In the genomic region with DNA sequence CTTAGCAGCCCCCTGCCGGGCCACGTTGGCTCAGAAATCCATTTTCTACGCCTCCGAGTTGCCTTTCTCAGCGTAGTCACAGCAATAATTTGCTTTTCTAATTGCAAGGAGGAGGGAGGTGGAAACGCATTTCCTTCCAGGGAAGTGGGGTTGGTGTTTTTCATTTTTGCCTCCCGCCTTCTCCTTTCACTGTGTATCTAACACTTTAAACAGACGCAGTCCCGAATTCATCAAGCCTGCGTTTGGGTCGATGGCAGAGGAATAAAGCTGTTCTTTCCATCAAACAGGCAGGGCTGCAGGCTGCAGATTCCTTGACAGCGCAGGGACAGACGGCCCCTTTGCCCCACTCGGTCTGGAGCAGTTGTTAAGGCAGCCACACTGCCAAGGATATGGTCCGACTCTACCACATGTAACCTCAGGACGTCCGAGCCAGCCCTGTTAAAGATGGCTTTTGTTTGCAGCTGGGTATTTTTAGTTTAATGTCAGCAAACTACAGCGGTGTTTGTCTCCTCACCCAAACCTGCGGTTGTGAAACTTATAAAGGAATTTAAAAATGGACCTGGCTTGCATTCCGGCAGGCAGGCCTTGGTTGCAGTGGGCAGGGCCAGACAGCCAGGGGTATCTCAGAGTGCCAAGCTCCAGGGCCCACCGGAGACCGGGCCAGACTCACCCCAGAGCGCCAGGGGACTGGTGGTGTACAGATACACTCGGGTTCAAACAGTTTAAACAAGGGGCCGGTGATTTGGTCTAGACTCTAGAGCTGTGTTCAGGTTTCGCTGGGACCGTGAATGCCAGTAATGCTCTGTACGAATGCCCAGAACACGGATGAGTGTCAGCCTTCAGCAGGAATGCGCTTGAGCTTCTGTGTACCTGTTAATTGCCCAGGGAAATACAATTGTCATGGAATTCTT, we compare ENCODE assay signal across 8 cellular contexts. TPM values are rescaled to one million over a fixed set of nuclear protein-coding genes. Genes with fewer than 3 reads are reported as not detected.
A peak's percentile ranks its signal among the peaks of the same experiment; 100 is the strongest.
DNase-seq lines count a peak whose midpoint lies in the region; ATAC-seq and TF ChIP-seq lines count a peak whose summit lies in the region.

No MANE protein-coding gene starts in this region.

- no peak for TF ChIP-seq CTCF in OCI-LY3 (IDR thresholded peaks at IDR 0.05; ENCODE audit: low read depth, low read length)
- no peak for TF ChIP-seq CTCF in right lobe of liver (IDR thresholded peaks at IDR 0.05)
- no peak for TF ChIP-seq CTCF in thoracic aorta (IDR thresholded peaks at IDR 0.05)

- H3K27ac ChIP-seq in OCI-LY3 (ENCODE audit: low read length) (no peak overlapping the region), caudate nucleus (ENCODE audit: low read depth, low read length) (peak overlapping the region; percentile 85), right lobe of liver (peak overlapping the region; percentile 26 to 80 (median 59)), thoracic aorta (peak overlapping the region; percentile 85 to 86)

- H2AFZ ChIP-seq in OCI-LY3 (ENCODE audit: low read depth, low read length), result no peak overlapping the region

- 25% methylated on average over 27 of the region's 30 CpGs for WGBS in right lobe of liver (ENCODE audit: insufficient coverage, low coverage, low lambda C conversion rate, missing lambda C conversion rate)

- peaks cover 9% of the 10 kb centered on the region; the same call in 1 of the 2 replicates for H3K79me2 ChIP-seq in OCI-LY3 (ENCODE audit: low read length)

- no peaks in the 10 kb centered on the region for H4K20me1 ChIP-seq in OCI-LY3 (ENCODE audit: insufficient read depth, low read length)

- DNase-seq in NCI-H82 (lab: John Stamatoyannopoulos, UW) (peak; percentile 19), NCI-H82 treated with DMSO at 0.1 percent for 48 hours (lab: John Stamatoyannopoulos, UW; ENCODE audit: unreplicated experiment) (no peak), caudate nucleus (lab: John Stamatoyannopoulos, UW) (peak in 26 of 61 donors; percentile 8 to 61 (median 31)), right lobe of liver (peak in 1 of 3 donors; percentile 27), thoracic aorta (ENCODE audit: low spot score) (peak; percentile 10), NCI-H2107 (lab: John Stamatoyannopoulos, UW) (no peak)

- H3K27me3 ChIP-seq in OCI-LY3 (ENCODE audit: low read depth, low read length), result peaks cover 17% of the 10 kb centered on the region
- peaks cover 0 to 20% of the 10 kb centered on the region in 2 donors for H3K27me3 ChIP-seq in right lobe of liver
- no peaks in the 10 kb centered on the region for H3K27me3 ChIP-seq in thoracic aorta (replicated peaks; ENCODE audit: insufficient read depth)

- H3K36me3 ChIP-seq in OCI-LY3 (replicated peaks; ENCODE audit: low read depth, low read length), result no peaks in the 10 kb centered on the region
- H3K36me3 ChIP-seq in right lobe of liver, result no peaks in the 10 kb centered on the region
- H3K36me3 ChIP-seq in thoracic aorta, result no peaks in the 10 kb centered on the region

- H3K4me1 ChIP-seq in OCI-LY3 (ENCODE audit: low read length) (peaks cover 26% of the 10 kb centered on the region), right lobe of liver (peaks cover 0 to 11% (median 0%) of the 10 kb centered on the region in 4 donors), thoracic aorta (ENCODE audit: control insufficient read depth in 1 of 2, low read depth in 2 of 2) (peaks cover 26 to 47% of the 10 kb centered on the region in 2 donors)

- peak overlapping the region; percentile 81 for H3K9ac ChIP-seq in OCI-LY3 (ENCODE audit: low read length)

- H3K4me3 ChIP-seq in OCI-LY3 (ENCODE audit: low read length) (peak overlapping the region; percentile 86), right lobe of liver (peak overlapping the region; percentile 54 to 69 (median 61)), thoracic aorta (peak overlapping the region; percentile 93)

- no peaks in the 10 kb centered on the region for H3K9me3 ChIP-seq in OCI-LY3 (ENCODE audit: insufficient read depth, low read length)
- no peaks in the 10 kb centered on the region for H3K9me3 ChIP-seq in right lobe of liver
- H3K9me3 ChIP-seq in thoracic aorta, result no peaks in the 10 kb centered on the region

- intact Hi-C loops in right lobe of liver (cut with DNase I), result no loop called here

- ATAC-seq in right lobe of liver (peak in 2 of 4 donors; percentile 6 to 9), thoracic aorta (ENCODE audit: insufficient number of reproducible peaks, low FRiP score, low read depth) (peak; percentile 10), HG03520 (IDR thresholded peaks at IDR 0.05; ENCODE audit: unreplicated experiment) (no peak)

- TF ChIP-seq POLR2A in right lobe of liver (IDR thresholded peaks at IDR 0.05), result no peak

- H3K4me2 ChIP-seq in OCI-LY3 (ENCODE audit: low read length), result peak overlapping the region; percentile 91

RNA-seq across cellular contexts. Expression of gene CHST11, which starts 2.2 kb away (rescaled TPM):
- 10 to 100 TPM in 1 of 6 experiments, 1 to 10 TPM in 4, under 1 TPM in 1; 0.57 to 10.4 (median 3.5) TPM for total RNA-seq in right lobe of liver
- 10 to 100 TPM; 41.9 to 79.3 TPM for total RNA-seq in thoracic aorta

Comparison
In these comparisons a context has a peak if more than half of its experiments do, and no peak if none do; other contexts are left out.
1. DNase-seq: peak in NCI-H82 (single experiment) and thoracic aorta (single experiment); none in NCI-H82 treated with DMSO at 0.1 percent for 48 hours (single experiment) and NCI-H2107 (single experiment).
2. Peak in every context shown above with its lines, with median percentiles within 50 percentile points of each other: H3K4me3 ChIP-seq.